12 cellular contexts compared by ENCODE assay signal in genomic region chr16:31529398-31530312, GRCh38. TPM values are rescaled to one million over a fixed set of nuclear protein-coding genes. Genes with fewer than 3 reads are reported as not detected.
DNase-seq lines count a peak whose midpoint lies in the region; ATAC-seq and TF ChIP-seq lines count a peak whose summit lies in the region.
"Had no signal": no experiment of that assay in that cellular context is flagged by ENCODE, and none has a peak within 500 bp of the region (broad histone marks: within the 10 kb centered on the region; RNA-seq: fewer than 3 reads in every experiment).

No MANE protein-coding gene starts in this region.

- peaks cover 12% of the 10 kb centered on the region for H3K27me3 Mint-ChIP-seq in nephron (ENCODE audit: low read depth)

- no peak for TF ChIP-seq CTCF in nephron (IDR thresholded peaks at IDR 0.05; ENCODE audit: unreplicated experiment in 3 of 3)

- intact Hi-C loops in aorta (cut with DNase I), result no loop called here

- ATAC-seq in aorta (ENCODE audit: low FRiP score) (peak; percentile 36), esophagus mucosa (no peak)

- H3K27ac Mint-ChIP-seq in nephron, result peak overlapping the region in 2 of 3 experiments; percentile 68 to 97

- peak; percentile 13 for DNase-seq in stimulated activated CD4-positive, alpha-beta T cell treated with anti-CD3 and anti-CD28 coated beads, Interleukin-15, amount 100 ng/mL, for 24 hours
- no peak for DNase-seq in stimulated activated CD4-positive, alpha-beta T cell treated with anti-CD3 and anti-CD28 coated beads, Interleukin-1b, Interleukin-23, amount 100 ng/mL, for 48 hours
- DNase-seq in aorta (no peak), GM19238 (ENCODE audit: insufficient read length, low spot score) (no peak), middle frontal gyrus (ENCODE audit: extremely low spot score, low spot score) (no peak)
- DNase-seq: DMS79 treated with DMSO at 0.1 percent for 48 hours had no signal

- H3K4me1 Mint-ChIP-seq in nephron, result peaks cover 14% of the 10 kb centered on the region

- H3K4me1 ChIP-seq in duodenal mucosa (ENCODE audit: control insufficient read depth in 1 of 2, insufficient read depth in 2 of 2, low read length in 2 of 2) (peaks cover 0 to 5% of the 10 kb centered on the region in 2 donors), aorta (ENCODE audit: control insufficient read depth in 1 of 2, insufficient read depth in 2 of 2, low read length in 2 of 2) (no peaks in the 10 kb centered on the region)

- H3K9me3 ChIP-seq in duodenal mucosa (ENCODE audit: control insufficient read depth in 1 of 2, low read length in 2 of 2), result no peaks in the 10 kb centered on the region
- no peaks in the 10 kb centered on the region for H3K9me3 ChIP-seq in aorta (ENCODE audit: control insufficient read depth, low read length)

- H3K36me3 Mint-ChIP-seq in nephron (ENCODE audit: low read depth), result no peaks in the 10 kb centered on the region

- peak overlapping the region; percentile 75 to 91 (median 86) for H3K4me3 Mint-ChIP-seq in nephron

- H3K4me3 ChIP-seq in duodenal mucosa (ENCODE audit: low read depth in 1 of 2, low read length in 2 of 2) (peak overlapping the region; percentile 32 to 36), aorta (ENCODE audit: low read length in 2 of 2) (peak overlapping the region; percentile 70 to 72)

- H3K27me3 ChIP-seq in duodenal mucosa (ENCODE audit: control insufficient read depth in 1 of 2, insufficient read depth in 2 of 2, low read length in 2 of 2) (peaks cover 27 to 34% of the 10 kb centered on the region in 2 donors), aorta (ENCODE audit: control insufficient read depth in 1 of 2, insufficient read depth in 2 of 2, low read length in 1 of 2) (no peaks in the 10 kb centered on the region)

- H3K36me3 ChIP-seq in duodenal mucosa (ENCODE audit: control insufficient read depth in 1 of 2, insufficient read depth in 2 of 2, low read length in 2 of 2), result no peaks in the 10 kb centered on the region
- no peaks in the 10 kb centered on the region for H3K36me3 ChIP-seq in aorta (ENCODE audit: control insufficient read depth in 1 of 2, insufficient read depth in 2 of 2, low read length in 1 of 2)

- 7 to 9% methylated on average over 50 to 58 of the region's 58 CpGs for WGBS in aorta, 2 donors

- no peak overlapping the region for H3K9ac ChIP-seq in duodenal mucosa (ENCODE audit: low read depth in 1 of 2, low read length in 2 of 2)

- H3K27ac ChIP-seq in duodenal mucosa (ENCODE audit: low read depth, low read length) (no peak overlapping the region), aorta (ENCODE audit: low read depth in 1 of 2, low read length in 2 of 2) (no peak overlapping the region)

- no peaks in the 10 kb centered on the region for H3K9me3 Mint-ChIP-seq in nephron

RNA-seq across cellular contexts. Expression of gene AHSP, which starts 2.0 kb away (rescaled TPM):
- total RNA-seq in aorta, result 1 to 10 TPM in 1 of 2 donors, not detected in 1; 4.7 TPM
- polyA plus RNA-seq in aorta, result not detected
- not detected for total RNA-seq in esophagus mucosa
- total RNA-seq: bronchial epithelial cell, HT1080, SK-MEL-5 had no signal

RNA-seq across cellular contexts. Expression of gene RUSF1, which starts 21.5 kb away (rescaled TPM):
- total RNA-seq in aorta (10 to 100 TPM; 50.6 to 62.4 TPM), esophagus mucosa (29.9 TPM)
- polyA plus RNA-seq in aorta, result 10 to 100 TPM; 15.3 to 71.7 TPM

RNA-seq across cellular contexts. Expression of gene SLC5A2, which starts 46.7 kb away (rescaled TPM):
- under 1 TPM; 0.24 to 0.65 TPM for total RNA-seq in aorta
- polyA plus RNA-seq in aorta, result 1 to 10 TPM in 1 of 2 donors, not detected in 1; 2.3 TPM
- total RNA-seq in esophagus mucosa, result 0.12 TPM
- total RNA-seq: HT1080 had no signal

RNA-seq across cellular contexts. Expression of gene TGFB1I1, which starts 57.7 kb away (rescaled TPM):
- 100 to 1,000 TPM; 166 to 240 TPM for total RNA-seq in aorta
- polyA plus RNA-seq in aorta, result 100 to 1,000 TPM; 124 to 232 TPM
- 4.3 TPM for total RNA-seq in esophagus mucosa
